8 cellular contexts compared by ENCODE assay signal in genomic region chr18:13216732-13217465, GRCh38. TPM values are rescaled to one million over a fixed set of nuclear protein-coding genes. Genes with fewer than 3 reads are reported as not detected.
DNase-seq lines count a peak whose midpoint lies in the region; ATAC-seq and TF ChIP-seq lines count a peak whose summit lies in the region.

No MANE protein-coding gene starts in this region.

- 20 to 29% methylated on average over 2 to 7 of the region's 59 CpGs for WGBS in gastroesophageal sphincter (ENCODE audit: low coverage in 1 of 2), 2 donors
- WGBS in ovary, 3 donors, result 2 to 3% (median 2%) methylated on average over 39 to 59 of the region's 59 CpGs

- intact Hi-C loops in ovary (cut with DNase I), result loop anchor here in 2 of 4 donors (5.0 to 10.0 kb wide), 4 partner anchors 168 to 418 kb away; no protein-coding TSS in a partner anchor

- no peaks in the 10 kb centered on the region for H3K9me3 ChIP-seq in gastroesophageal sphincter
- H3K9me3 ChIP-seq in ovary, result no peaks in the 10 kb centered on the region

- H3K27me3 ChIP-seq in gastroesophageal sphincter, result no peaks in the 10 kb centered on the region
- no peaks in the 10 kb centered on the region for H3K27me3 ChIP-seq in ovary

- H3K4me3 ChIP-seq in gastroesophageal sphincter, result peak overlapping the region; percentile 64 to 75
- H3K4me3 ChIP-seq in ovary, result peak overlapping the region; percentile 66

- H3K36me3 ChIP-seq in gastroesophageal sphincter, result no peaks in the 10 kb centered on the region
- H3K36me3 ChIP-seq in ovary, result no peaks in the 10 kb centered on the region

- TF ChIP-seq POLR2A in gastroesophageal sphincter (IDR thresholded peaks at IDR 0.05) (no peak), ovary (IDR thresholded peaks at IDR 0.05) (no peak)

- H3K27ac ChIP-seq in gastroesophageal sphincter (peak overlapping the region in 3 of 4 donors; percentile 86 to 93 (median 92)), ovary (peak overlapping the region in 1 of 2 donors; percentile 44)

- DNase-seq in NCI-H2196 (lab: John Stamatoyannopoulos, UW; ENCODE audit: unreplicated experiment), result peak; percentile 52
- DNase-seq in NCI-H2196 treated with DMSO at 0.1 percent for 48 hours (lab: John Stamatoyannopoulos, UW; ENCODE audit: unreplicated experiment), result no peak
- DNase-seq in NCI-H1092 (lab: John Stamatoyannopoulos, UW), result peak; percentile 18
- DNase-seq in activated T-cell treated with anti-CD3 and anti-CD28 coated beads for 4 hours, result peak; percentile 23
- DNase-seq in ovary, result peak in 3 of 5 donors; percentile 42 to 64 (median 50)
- DNase-seq in NAMALWA (ENCODE audit: low spot score), result no peak

- peaks cover 0 to 53% (median 31%) of the 10 kb centered on the region in 3 donors for H3K4me1 ChIP-seq in gastroesophageal sphincter
- peaks cover 5% of the 10 kb centered on the region for H3K4me1 ChIP-seq in ovary (ENCODE audit: insufficient read depth)

- TF ChIP-seq CTCF in gastroesophageal sphincter (IDR thresholded peaks at IDR 0.05) (peak in 3 of 4 experiments; percentile 60 to 76 (median 63)), ovary (IDR thresholded peaks at IDR 0.05) (peak in 1 of 3 donors; percentile 16)

- TF ChIP-seq EP300 in gastroesophageal sphincter (IDR thresholded peaks at IDR 0.05) (no peak), ovary (IDR thresholded peaks at IDR 0.05) (no peak)

- ATAC-seq in gastroesophageal sphincter (peak; percentile 77), GM18519 (IDR thresholded peaks at IDR 0.05; ENCODE audit: low FRiP score, unreplicated experiment) (no peak)

RNA-seq across cellular contexts. Expression of gene LDLRAD4, which starts 1.7 kb away (rescaled TPM):
- total RNA-seq in gastroesophageal sphincter, result 10 to 100 TPM; 28.1 to 85.9 (median 55.2) TPM
- total RNA-seq in ovary, result 10 to 100 TPM in 4 of 7 donors, 1 to 10 TPM in 3; 4.1 to 31.6 (median 10.5) TPM
- polyA plus RNA-seq in ovary, result 1 to 10 TPM; 2.3 to 8.3 TPM

Comparison
In these comparisons a context has a peak if more than half of its experiments do, and no peak if none do; other contexts are left out.
1. DNase-seq: peak in NCI-H2196 (single experiment), NCI-H1092 (single experiment), activated T-cell treated with anti-CD3 and anti-CD28 coated beads for 4 hours (single experiment) and ovary (3 of 5); none in NCI-H2196 treated with DMSO at 0.1 percent for 48 hours (single experiment) and NAMALWA (single experiment).